8 cellular contexts compared by ENCODE assay signal in genomic region chr6:139161817-139162284, GRCh38. TPM values are rescaled to one million over a fixed set of nuclear protein-coding genes. Genes with fewer than 3 reads are reported as not detected.
A peak's percentile ranks its signal among the peaks of the same experiment; 100 is the strongest.
DNase-seq lines count a peak whose midpoint lies in the region; ATAC-seq and TF ChIP-seq lines count a peak whose summit lies in the region.

No MANE protein-coding gene starts in this region.

- 69% methylated on average over 3 of the region's 3 CpGs; no CpG with 5 or more reads in 1 of the 2 donors for WGBS in transverse colon (ENCODE audit: low coverage in 1 of 2), 2 donors

- POLR2A ChIA-PET in WTC11 (lab: Charles Lee): no interaction called here

- H3K27me3 ChIP-seq in left lung: no peaks in the 10 kb centered on the region
- H3K27me3 ChIP-seq in transverse colon: no peaks in the 10 kb centered on the region
- no peaks in the 10 kb centered on the region for H3K27me3 ChIP-seq in H7 (ENCODE audit: control insufficient read depth, insufficient read depth, low read length)

- no peaks in the 10 kb centered on the region for H3K27me3 Mint-ChIP-seq in WTC11 (ENCODE audit: low read depth)

- peaks cover 17% of the 10 kb centered on the region for H3K4me1 Mint-ChIP-seq in WTC11

- TF ChIP-seq EP300 in transverse colon (IDR thresholded peaks at IDR 0.05; ENCODE audit: low read depth): no peak

- no peak overlapping the region for H3K4me3 ChIP-seq in left lung
- no peak overlapping the region for H3K4me3 ChIP-seq in transverse colon
- H3K4me3 ChIP-seq in H7 (ENCODE audit: insufficient read depth, low read depth, low read length): no peak overlapping the region

- no peak overlapping the region for H3K27ac Mint-ChIP-seq in WTC11

- peaks cover 5% of the 10 kb centered on the region for H3K9me3 Mint-ChIP-seq in WTC11

- in situ Hi-C loops in transverse colon (cut with MboI; ENCODE audit: low pct_ligation_motif_present in 1 of 4, low pct_unique_long_range_greater_than_20kb in 1 of 4, low sequenced_read_pairs in 3 of 4): no loop called here

- H3K36me3 ChIP-seq in left lung: peaks cover 0 to 11% of the 10 kb centered on the region in 2 donors
- H3K36me3 ChIP-seq in transverse colon: peaks cover 0 to 7% (median 3%) of the 10 kb centered on the region in 4 donors
- H3K36me3 ChIP-seq in H7 (replicated peaks; ENCODE audit: control insufficient read depth, insufficient read depth, low read length): no peaks in the 10 kb centered on the region; the same call in 1 of the 2 replicates

- H3K36me3 Mint-ChIP-seq in WTC11: peaks cover 6% of the 10 kb centered on the region

- TF ChIP-seq CTCF in left lung (IDR thresholded peaks at IDR 0.05) (no peak), transverse colon (IDR thresholded peaks at IDR 0.05) (no peak), WTC11 (IDR thresholded peaks at IDR 0.05) (no peak)

- TF ChIP-seq POLR2A in transverse colon (IDR thresholded peaks at IDR 0.05): no peak

- peak overlapping the region; percentile 16 to 45 for H3K27ac ChIP-seq in left lung
- peak overlapping the region in 3 of 4 donors; percentile 14 to 33 (median 33) for H3K27ac ChIP-seq in transverse colon

- H3K9me3 ChIP-seq in left lung (no peaks in the 10 kb centered on the region), transverse colon (no peaks in the 10 kb centered on the region)

- intact Hi-C loops in left lung (cut with DNase I): no loop called here
- intact Hi-C loops in transverse colon (cut with DNase I; ENCODE audit: low total_unique reads): no loop called here
- intact Hi-C loops in Right ventricle myocardium superior (cut with DNase I): no loop called here

- peak; percentile 98 for ATAC-seq in GM18909 (IDR thresholded peaks at IDR 0.05; ENCODE audit: poor library complexity, unreplicated experiment)
- peak; percentile 99 for ATAC-seq in HG02973 (IDR thresholded peaks at IDR 0.05; ENCODE audit: unreplicated experiment)
- peak; percentile 25 for ATAC-seq in left lung
- ATAC-seq in Right ventricle myocardium superior (ENCODE audit: poor library complexity): no peak
- ATAC-seq in WTC11: no peak

- DNase-seq in activated CD4-positive, alpha-beta T cell treated with anti-CD3 and anti-CD28 coated beads for 24 hours (ENCODE audit: low read depth in 2 of 2): peak; percentile 48 to 54
- no peak for DNase-seq in left lung
- DNase-seq in transverse colon: no peak
- DNase-seq in H7: no peak
- DNase-seq in Right ventricle myocardium superior: no peak
- DNase-seq in WTC11 (ENCODE audit: low spot score): no peak

- CTCF ChIA-PET in WTC11 (lab: Charles Lee): no interaction called here

- H3K4me1 ChIP-seq in left lung (peaks cover 12 to 53% of the 10 kb centered on the region in 2 donors), transverse colon (peaks cover 9 to 62% (median 27%) of the 10 kb centered on the region in 4 donors)

- H3K4me3 Mint-ChIP-seq in WTC11: no peak overlapping the region

TF ChIP-seq in WTC11, 78 proteins besides CTCF, POLR2A, EP300 and RAD21:
- TF ChIP-seq, protein P1, sequence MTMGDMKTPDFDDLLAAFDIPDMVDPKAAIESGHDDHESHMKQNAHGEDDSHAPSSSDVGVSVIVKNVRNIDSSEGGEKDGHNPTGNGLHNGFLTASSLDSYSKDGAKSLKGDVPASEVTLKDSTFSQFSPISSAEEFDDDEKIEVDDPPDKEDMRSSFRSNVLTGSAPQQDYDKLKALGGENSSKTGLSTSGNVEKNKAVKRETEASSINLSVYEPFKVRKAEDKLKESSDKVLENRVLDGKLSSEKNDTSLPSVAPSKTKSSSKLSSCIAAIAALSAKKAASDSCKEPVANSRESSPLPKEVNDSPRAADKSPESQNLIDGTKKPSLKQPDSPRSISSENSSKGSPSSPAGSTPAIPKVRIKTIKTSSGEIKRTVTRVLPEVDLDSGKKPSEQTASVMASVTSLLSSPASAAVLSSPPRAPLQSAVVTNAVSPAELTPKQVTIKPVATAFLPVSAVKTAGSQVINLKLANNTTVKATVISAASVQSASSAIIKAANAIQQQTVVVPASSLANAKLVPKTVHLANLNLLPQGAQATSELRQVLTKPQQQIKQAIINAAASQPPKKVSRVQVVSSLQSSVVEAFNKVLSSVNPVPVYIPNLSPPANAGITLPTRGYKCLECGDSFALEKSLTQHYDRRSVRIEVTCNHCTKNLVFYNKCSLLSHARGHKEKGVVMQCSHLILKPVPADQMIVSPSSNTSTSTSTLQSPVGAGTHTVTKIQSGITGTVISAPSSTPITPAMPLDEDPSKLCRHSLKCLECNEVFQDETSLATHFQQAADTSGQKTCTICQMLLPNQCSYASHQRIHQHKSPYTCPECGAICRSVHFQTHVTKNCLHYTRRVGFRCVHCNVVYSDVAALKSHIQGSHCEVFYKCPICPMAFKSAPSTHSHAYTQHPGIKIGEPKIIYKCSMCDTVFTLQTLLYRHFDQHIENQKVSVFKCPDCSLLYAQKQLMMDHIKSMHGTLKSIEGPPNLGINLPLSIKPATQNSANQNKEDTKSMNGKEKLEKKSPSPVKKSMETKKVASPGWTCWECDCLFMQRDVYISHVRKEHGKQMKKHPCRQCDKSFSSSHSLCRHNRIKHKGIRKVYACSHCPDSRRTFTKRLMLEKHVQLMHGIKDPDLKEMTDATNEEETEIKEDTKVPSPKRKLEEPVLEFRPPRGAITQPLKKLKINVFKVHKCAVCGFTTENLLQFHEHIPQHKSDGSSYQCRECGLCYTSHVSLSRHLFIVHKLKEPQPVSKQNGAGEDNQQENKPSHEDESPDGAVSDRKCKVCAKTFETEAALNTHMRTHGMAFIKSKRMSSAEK (CRISPR knock-in tag; IDR thresholded peaks at IDR 0.05; ENCODE audit: borderline replicate concordance): no peak
- TF ChIP-seq NFYB (CRISPR knock-in tag; conservative IDR thresholded peaks at IDR 0.05; ENCODE audit: low read depth): no peak
- TF ChIP-seq ZNF121 (CRISPR knock-in tag; IDR thresholded peaks at IDR 0.05): no peak
- TF ChIP-seq TEAD4 (CRISPR knock-in tag; IDR thresholded peaks at IDR 0.05): no peak
- no peak for TF ChIP-seq NR1H2 (CRISPR knock-in tag; IDR thresholded peaks at IDR 0.05)
- TF ChIP-seq, protein P2, sequence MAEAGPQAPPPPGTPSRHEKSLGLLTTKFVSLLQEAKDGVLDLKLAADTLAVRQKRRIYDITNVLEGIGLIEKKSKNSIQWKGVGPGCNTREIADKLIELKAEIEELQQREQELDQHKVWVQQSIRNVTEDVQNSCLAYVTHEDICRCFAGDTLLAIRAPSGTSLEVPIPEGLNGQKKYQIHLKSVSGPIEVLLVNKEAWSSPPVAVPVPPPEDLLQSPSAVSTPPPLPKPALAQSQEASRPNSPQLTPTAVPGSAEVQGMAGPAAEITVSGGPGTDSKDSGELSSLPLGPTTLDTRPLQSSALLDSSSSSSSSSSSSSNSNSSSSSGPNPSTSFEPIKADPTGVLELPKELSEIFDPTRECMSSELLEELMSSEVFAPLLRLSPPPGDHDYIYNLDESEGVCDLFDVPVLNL (CRISPR knock-in tag; IDR thresholded peaks at IDR 0.05; ENCODE audit: borderline replicate concordance, low read depth): no peak
- no peak for TF ChIP-seq EMX1 (CRISPR knock-in tag; IDR thresholded peaks at IDR 0.05)
- no peak for TF ChIP-seq NFE2L1 (CRISPR knock-in tag; IDR thresholded peaks at IDR 0.05)
- no peak for TF ChIP-seq KAT7 (CRISPR knock-in tag; IDR thresholded peaks at IDR 0.05; ENCODE audit: borderline replicate concordance)
- TF ChIP-seq GTF2I (CRISPR knock-in tag; conservative IDR thresholded peaks at IDR 0.05): no peak
- TF ChIP-seq ZSCAN18 (CRISPR knock-in tag; IDR thresholded peaks at IDR 0.05): no peak
- no peak for TF ChIP-seq TP53 (CRISPR knock-in tag; IDR thresholded peaks at IDR 0.05)
- TF ChIP-seq ZBTB21 (CRISPR knock-in tag; IDR thresholded peaks at IDR 0.05; ENCODE audit: borderline replicate concordance): no peak

RNA-seq across cellular contexts. Expression of gene HECA, which starts 27.0 kb away (rescaled TPM):
- 10 to 100 TPM; 27.4 to 40.9 TPM for total RNA-seq in left lung
- 10 to 100 TPM; 34.4 to 53.7 (median 45.5) TPM for total RNA-seq in transverse colon
- total RNA-seq in H7 (2014; rRNA removed; shearing (Covaris generic)): 4.4 and 7.4 TPM in 2 replicates
- 54.2 TPM for total RNA-seq in Right ventricle myocardium superior
- total RNA-seq in WTC11 (2021): 8.1 to 9.4 TPM (median 8.1 TPM) in 3 replicates

Comparison
In these comparisons a context has a peak if more than half of its experiments do, and no peak if none do; other contexts are left out.
1. ATAC-seq: peak in GM18909 (single experiment), HG02973 (single experiment) and left lung (single experiment); none in Right ventricle myocardium superior (single experiment) and WTC11 (single experiment).
2. DNase-seq: peak in activated CD4-positive, alpha-beta T cell treated with anti-CD3 and anti-CD28 coated beads for 24 hours (2 of 2); none in left lung (0 of 2), transverse colon (single experiment), H7 (single experiment), Right ventricle myocardium superior (single experiment) and WTC11 (single experiment).